ENCODE assay signal across 2 cellular contexts in genomic region chr7:100719523-100720319, GRCh38.
A peak's percentile ranks its signal among the peaks of the same experiment; 100 is the strongest.
TF ChIP-seq lines count a peak whose summit lies in the region.

No MANE protein-coding gene starts in this region.

TF ChIP-seq in IMR-90, 13 proteins besides CTCF, POLR2A, EP300 and RAD21:
- TF ChIP-seq RFX5 (IDR thresholded peaks at IDR 0.05; ENCODE audit: low read depth, low read length) (no peak), SMC3 (IDR thresholded peaks at IDR 0.05; ENCODE audit: low read depth, low read length) (peak; percentile 43), FOS (IDR thresholded peaks at IDR 0.05; ENCODE audit: low read depth, low read length) (no peak)

TF ChIP-seq in liver, 16 proteins besides CTCF, POLR2A, EP300 and RAD21:
- TF ChIP-seq RXRA (IDR thresholded peaks at IDR 0.05) (peak; percentile 14 to 28), HNF4A (conservative IDR thresholded peaks at IDR 0.05) (peak; percentile 42 to 44), SP1 (IDR thresholded peaks at IDR 0.05) (peak; percentile 21), FOXA1 (IDR thresholded peaks at IDR 0.05) (no peak), YY1 (IDR thresholded peaks at IDR 0.05) (no peak), EGR1 (IDR thresholded peaks at IDR 0.05; ENCODE audit: low read depth in 2 of 2) (no peak)
- TF ChIP-seq, protein P1, sequence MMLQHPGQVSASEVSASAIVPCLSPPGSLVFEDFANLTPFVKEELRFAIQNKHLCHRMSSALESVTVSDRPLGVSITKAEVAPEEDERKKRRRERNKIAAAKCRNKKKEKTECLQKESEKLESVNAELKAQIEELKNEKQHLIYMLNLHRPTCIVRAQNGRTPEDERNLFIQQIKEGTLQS (IDR thresholded peaks at IDR 0.05) = no peak
- TF ChIP-seq, protein P2, sequence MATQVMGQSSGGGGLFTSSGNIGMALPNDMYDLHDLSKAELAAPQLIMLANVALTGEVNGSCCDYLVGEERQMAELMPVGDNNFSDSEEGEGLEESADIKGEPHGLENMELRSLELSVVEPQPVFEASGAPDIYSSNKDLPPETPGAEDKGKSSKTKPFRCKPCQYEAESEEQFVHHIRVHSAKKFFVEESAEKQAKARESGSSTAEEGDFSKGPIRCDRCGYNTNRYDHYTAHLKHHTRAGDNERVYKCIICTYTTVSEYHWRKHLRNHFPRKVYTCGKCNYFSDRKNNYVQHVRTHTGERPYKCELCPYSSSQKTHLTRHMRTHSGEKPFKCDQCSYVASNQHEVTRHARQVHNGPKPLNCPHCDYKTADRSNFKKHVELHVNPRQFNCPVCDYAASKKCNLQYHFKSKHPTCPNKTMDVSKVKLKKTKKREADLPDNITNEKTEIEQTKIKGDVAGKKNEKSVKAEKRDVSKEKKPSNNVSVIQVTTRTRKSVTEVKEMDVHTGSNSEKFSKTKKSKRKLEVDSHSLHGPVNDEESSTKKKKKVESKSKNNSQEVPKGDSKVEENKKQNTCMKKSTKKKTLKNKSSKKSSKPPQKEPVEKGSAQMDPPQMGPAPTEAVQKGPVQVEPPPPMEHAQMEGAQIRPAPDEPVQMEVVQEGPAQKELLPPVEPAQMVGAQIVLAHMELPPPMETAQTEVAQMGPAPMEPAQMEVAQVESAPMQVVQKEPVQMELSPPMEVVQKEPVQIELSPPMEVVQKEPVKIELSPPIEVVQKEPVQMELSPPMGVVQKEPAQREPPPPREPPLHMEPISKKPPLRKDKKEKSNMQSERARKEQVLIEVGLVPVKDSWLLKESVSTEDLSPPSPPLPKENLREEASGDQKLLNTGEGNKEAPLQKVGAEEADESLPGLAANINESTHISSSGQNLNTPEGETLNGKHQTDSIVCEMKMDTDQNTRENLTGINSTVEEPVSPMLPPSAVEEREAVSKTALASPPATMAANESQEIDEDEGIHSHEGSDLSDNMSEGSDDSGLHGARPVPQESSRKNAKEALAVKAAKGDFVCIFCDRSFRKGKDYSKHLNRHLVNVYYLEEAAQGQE (IDR thresholded peaks at IDR 0.05) = no peak
